ENCODE assay signal across 8 cellular contexts in the genomic region with DNA sequence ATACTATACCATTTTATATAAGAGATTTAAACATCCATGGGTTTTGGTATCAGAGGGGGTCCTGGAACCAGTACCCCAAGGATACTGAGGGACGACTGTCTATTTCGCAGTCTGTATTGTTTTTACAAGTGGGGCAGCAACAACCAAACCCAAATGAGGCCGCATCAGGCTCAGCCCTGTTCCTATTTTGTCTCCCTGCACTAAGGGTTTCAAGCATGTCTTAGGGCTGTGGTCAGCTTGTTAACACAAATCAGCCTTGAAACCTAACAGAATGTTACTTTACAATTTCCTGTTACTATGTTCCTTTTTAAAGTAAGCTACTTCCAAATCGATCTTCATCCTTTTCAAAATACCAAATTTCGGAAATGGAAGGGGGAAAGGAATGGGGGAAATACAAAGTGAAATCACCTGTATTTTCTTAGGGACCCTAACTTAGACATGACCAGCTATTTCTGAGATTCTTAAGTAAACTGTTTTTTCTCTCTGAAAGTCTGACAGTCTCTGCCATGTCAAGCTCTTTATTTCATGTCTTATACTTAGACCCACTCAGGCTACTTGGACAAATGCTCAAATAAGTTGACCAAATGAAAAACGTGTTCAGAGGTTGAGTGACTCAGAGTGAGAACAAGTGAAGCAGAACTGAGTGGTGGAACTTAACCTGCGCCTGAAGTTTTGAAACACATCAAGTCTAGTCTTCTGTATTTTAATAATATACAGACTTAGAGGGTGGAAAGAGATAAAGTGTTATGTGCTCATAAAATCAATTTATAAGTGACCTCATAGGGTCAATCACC.
DNase-seq lines count a peak whose midpoint lies in the region; ATAC-seq, FAIRE-seq and TF ChIP-seq lines count a peak whose summit lies in the region.

No MANE protein-coding gene starts in this region.

- no peak overlapping the region for H2AFZ ChIP-seq in GM23248

- no peaks in the 10 kb centered on the region for H3F3A ChIP-seq in GM23248 (ENCODE audit: insufficient read depth)

- H3K9ac ChIP-seq in GM23248 = no peak overlapping the region

- H3K4me3 ChIP-seq in bronchial epithelial cell (ENCODE audit: low read depth, low read length) (no peak overlapping the region), upper lobe of right lung (peak overlapping the region; percentile 43), GM23248 (no peak overlapping the region)

- no peak overlapping the region for H3K4me2 ChIP-seq in GM23248 (ENCODE audit: unreplicated experiment)

- H3K79me2 ChIP-seq in GM23248 (ENCODE audit: insufficient read depth) = no peaks in the 10 kb centered on the region

- H3K27me3 ChIP-seq in bronchial epithelial cell (ENCODE audit: control insufficient read depth, insufficient read depth, low read length) (no peaks in the 10 kb centered on the region), upper lobe of right lung (no peaks in the 10 kb centered on the region), GM23248 (replicated peaks; ENCODE audit: insufficient read depth) (no peaks in the 10 kb centered on the region)

- 90 to 93% methylated on average over 7 of the region's 7 CpGs for WGBS in GM23248 (ENCODE audit: low coverage in 1 of 2, low lambda C conversion rate in 2 of 2, missing lambda C conversion rate in 2 of 2), 2 experiments

- H3K27ac ChIP-seq in upper lobe of right lung = peak overlapping the region; percentile 67
- no peak overlapping the region for H3K27ac ChIP-seq in GM23248

- H3K4me1 ChIP-seq in upper lobe of right lung (peaks cover 18% of the 10 kb centered on the region), GM23248 (ENCODE audit: insufficient read depth) (no peaks in the 10 kb centered on the region)

- TF ChIP-seq CTCF in bronchial epithelial cell (IDR thresholded peaks at IDR 0.05; ENCODE audit: insufficient read depth, low read length, severe bottlenecking) (no peak), upper lobe of right lung (IDR thresholded peaks at IDR 0.05) (no peak)

- DNase-seq in GF-D8 (lab: John Stamatoyannopoulos, UW) (peak; percentile 44), bronchial epithelial cell (ENCODE audit: low read depth) (peak; percentile 50), upper lobe of right lung (no peak), COLO668 (lab: John Stamatoyannopoulos, UW; ENCODE audit: unreplicated experiment) (no peak), cerebellar nuclear complex (lab: John Stamatoyannopoulos, UW) (no peak), GM23248 (no peak)

- H4K20me1 ChIP-seq in GM23248 (ENCODE audit: insufficient read depth) = no peaks in the 10 kb centered on the region

- H3K9me3 ChIP-seq in upper lobe of right lung (no peaks in the 10 kb centered on the region), GM23248 (ENCODE audit: low read depth) (no peaks in the 10 kb centered on the region)

- intact Hi-C loops in upper lobe of right lung (cut with DNase I) = no loop called here

- no peaks in the 10 kb centered on the region for H3K9me2 ChIP-seq in GM23248 (ENCODE audit: insufficient read depth)

- FAIRE-seq in bronchial epithelial cell (lab: Jason Lieb, UNC) = no peak

- ATAC-seq in GM19463 (IDR thresholded peaks at IDR 0.05; ENCODE audit: unreplicated experiment) (peak; percentile 80), HG03457 (IDR thresholded peaks at IDR 0.05; ENCODE audit: unreplicated experiment) (peak; percentile 78), upper lobe of right lung (peak; percentile 58)

- H3K36me3 ChIP-seq in bronchial epithelial cell (ENCODE audit: control insufficient read depth, insufficient read depth, low read length) (no peaks in the 10 kb centered on the region), upper lobe of right lung (no peaks in the 10 kb centered on the region), GM23248 (ENCODE audit: low read depth) (0 out of 2 replicates have a peak, but pooled peaks cover 16% of the 10 kb centered on the region)

- in situ Hi-C loops in GM23248 (cut with MboI) = no loop called here

Comparison
In these comparisons a context has a peak if more than half of its experiments do, and no peak if none do; other contexts are left out.
1. DNase-seq: peak in GF-D8 (single experiment) and bronchial epithelial cell (single experiment); none in upper lobe of right lung (single experiment), COLO668 (single experiment), cerebellar nuclear complex (0 of 2) and GM23248 (single experiment).
2. Peak in every context shown above with its lines, with median percentiles within 50 percentile points of each other: ATAC-seq.